ENCODE assay signal across 9 cellular contexts in the genomic region with DNA sequence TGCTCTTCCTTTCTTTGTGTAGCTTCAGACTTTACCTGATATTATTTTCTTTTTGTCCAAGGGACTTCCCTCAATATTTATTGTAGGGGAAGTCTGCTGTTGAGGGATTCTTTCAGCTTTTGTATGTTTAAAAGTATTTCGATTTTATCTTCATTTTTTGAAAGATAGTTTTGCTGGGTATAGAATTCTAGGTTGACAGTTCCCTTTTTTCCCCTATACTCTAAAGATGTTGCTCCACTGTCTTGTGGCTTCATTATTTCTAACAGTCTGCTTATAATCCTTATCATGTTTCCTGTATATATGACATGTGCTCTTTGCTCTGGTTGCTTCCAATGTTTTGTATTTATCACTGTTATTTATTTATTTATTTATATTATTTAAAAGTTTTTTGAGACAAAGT. TPM values are rescaled to one million over a fixed set of nuclear protein-coding genes. Genes with fewer than 3 reads are reported as not detected.
"Had no signal": no experiment of that assay in that cellular context is flagged by ENCODE, and none has a peak within 500 bp of the region (broad histone marks: within the 10 kb centered on the region; RNA-seq: fewer than 3 reads in every experiment).

No MANE protein-coding gene starts in this region.

- H3K27ac ChIP-seq: HL-60, KMS-11 had no signal

- FAIRE-seq: HTR-8/SVneo had no signal

- H3K4me2 ChIP-seq: KMS-11 had no signal

- H3K9ac ChIP-seq: KMS-11 had no signal

- DNase-seq: IMR-90, Karpas-422, KBM-7, KG1 had no signal

RNA-seq across cellular contexts. Expression of gene CYTL1, which starts 57.3 kb away (rescaled TPM):
- total RNA-seq: HT-29 had no signal
- polyA plus RNA-seq: IgD-negative memory B cell had no signal
